ENCODE assay signal across 8 cellular contexts in genomic region chr19:54115071-54116063, GRCh38. TPM values are rescaled to one million over a fixed set of nuclear protein-coding genes. Genes with fewer than 3 reads are reported as not detected.
DNase-seq lines count a peak whose midpoint lies in the region; ATAC-seq, FAIRE-seq and TF ChIP-seq lines count a peak whose summit lies in the region.

TSS of gene PRPF31 (plus strand) at chr19:54115754. CDS start at chr19:54118279, 2,525 bp downstream.
TSS of gene TFPT (minus strand) at chr19:54115657. CDS start at chr19:54115269, 388 bp downstream.

- H3K79me2 ChIP-seq in mammary epithelial cell (ENCODE audit: insufficient read depth, low read length) = peaks cover 40% of the 10 kb centered on the region

- H3K27ac ChIP-seq in WERI-Rb-1 (peak within 1 kb of the TSS; percentile 96), mammary epithelial cell (ENCODE audit: insufficient read depth, low read depth, low read length) (peak within 1 kb of the TSS; percentile 80), small intestine (ENCODE audit: low read depth in 1 of 2, low read length in 1 of 2) (peak within 1 kb of the TSS; percentile 28 to 86)

- peak; percentile 96 for DNase-seq in ACHN
- DNase-seq in NCI-H2227 (lab: John Stamatoyannopoulos, UW; ENCODE audit: unreplicated experiment) = peak; percentile 100
- DNase-seq in WERI-Rb-1 = peak; percentile 95
- peak; percentile 98 for DNase-seq in mammary epithelial cell
- peak; percentile 99 for DNase-seq in iPS-NIHi11 (ENCODE audit: low spot score)
- DNase-seq in small intestine = peak; percentile 99

- H3K9ac ChIP-seq in mammary epithelial cell (ENCODE audit: insufficient read depth, low read length) = peak within 1 kb of the TSS; percentile 84

- H3K4me3 ChIP-seq in WERI-Rb-1 (ENCODE audit: low read depth, low read length) (peak within 1 kb of the TSS; percentile 52), mammary epithelial cell (replicated peaks in 1 of 3; ENCODE audit: insufficient read depth in 1 of 3, low read depth in 2 of 3, low read length in 3 of 3) (peak within 1 kb of the TSS; percentile 75 to 92 (median 87)), small intestine (ENCODE audit: low read depth in 1 of 2, low read length in 2 of 2) (peak within 1 kb of the TSS; percentile 58 to 59)

- CTCF ChIA-PET in mammary epithelial cell (lab: Charles Lee; ENCODE audit: low non-redundant PET) = interaction anchor here (0.6 kb wide), 1 partner anchor 22 kb away, joined by 5 read pairs; the partner anchor contains the start of gene CNOT3

- ATAC-seq in GM18873 (IDR thresholded peaks at IDR 0.05; ENCODE audit: low FRiP score, unreplicated experiment) (peak; percentile 68), HG03139 (IDR thresholded peaks at IDR 0.05; ENCODE audit: unreplicated experiment) (peak; percentile 68)

- dilution Hi-C loops in mammary epithelial cell (cut with HindIII; ENCODE audit: low sequenced_read_pairs) = loop anchor here (5.0 kb wide), 1 partner anchor 37 kb away; no protein-coding TSS in a partner anchor

- H3K4me1 ChIP-seq in mammary epithelial cell (ENCODE audit: insufficient read depth, low read length) (peaks cover 8% of the 10 kb centered on the region), small intestine (ENCODE audit: control insufficient read depth in 2 of 2, insufficient read depth in 1 of 2, low read depth in 1 of 2, low read length in 1 of 2) (peaks cover 0 to 4% of the 10 kb centered on the region in 2 donors)

- 2% methylated on average over 33 of the region's 60 CpGs for whole genome bisulfite sequencing in mammary epithelial cell (ENCODE audit: low coverage, missing lambda C conversion rate)
- WGBS in small intestine, 3 donors = 0% methylated on average over 60 of the region's 60 CpGs

- in situ Hi-C loops in ACHN (cut with HindIII; ENCODE audit: low pct_ligation_motif_present, low pct_unique_long_range_greater_than_20kb, low sequenced_read_pairs) = no loop called here
- in situ Hi-C loops in mammary epithelial cell (cut with MboI; ENCODE audit: low sequenced_read_pairs in 2 of 2) = no loop called here

- H3K27me3 ChIP-seq in WERI-Rb-1 (ENCODE audit: insufficient read depth, low read depth, severe bottlenecking) = no peaks in the 10 kb centered on the region
- H3K27me3 ChIP-seq in mammary epithelial cell (ENCODE audit: insufficient read depth, low read length) = no peaks in the 10 kb centered on the region
- no peaks in the 10 kb centered on the region for H3K27me3 ChIP-seq in small intestine (ENCODE audit: control insufficient read depth in 2 of 2, insufficient read depth in 2 of 2, low read length in 2 of 2)

- FAIRE-seq in small intestine (lab: Jason Lieb, UNC) = peak; percentile 49

- TSS peak; percentile 72 for BruUV-seq in mammary epithelial cell (replicated peaks; lab: Mats Ljungman, UMichigan)

- TF ChIP-seq CTCF in WERI-Rb-1 (IDR thresholded peaks at IDR 0.05; ENCODE audit: low read depth, low read length) (no peak), mammary epithelial cell (conservative IDR thresholded peaks at IDR 0.05 in 1 of 2, IDR thresholded peaks at IDR 0.05 in 1 of 2; ENCODE audit: extremely low read depth in 1 of 2, insufficient read depth in 1 of 2, low read depth in 1 of 2, low read length in 2 of 2) (no peak)

- intact Hi-C loops in mammary epithelial cell (cut with micrococcal nuclease) = loop anchor here (1.0 to 10.0 kb wide), 4 partner anchors 13 to 681 kb away; partner anchors contain the start of genes CNOT3, NDUFA3 and ZNF761

- H3K36me3 ChIP-seq in WERI-Rb-1 (peaks cover 36% of the 10 kb centered on the region), mammary epithelial cell (ENCODE audit: insufficient read depth, low read length) (peaks cover 12% of the 10 kb centered on the region), small intestine (ENCODE audit: control insufficient read depth in 2 of 2, insufficient read depth in 2 of 2, low read length in 2 of 2) (peaks cover 2 to 4% of the 10 kb centered on the region in 2 donors)

- H3K4me2 ChIP-seq in mammary epithelial cell (ENCODE audit: insufficient read depth, low read depth, low read length) = peak within 1 kb of the TSS; percentile 83

- no peaks in the 10 kb centered on the region for H3K9me3 ChIP-seq in WERI-Rb-1 (ENCODE audit: severe bottlenecking)
- no peaks in the 10 kb centered on the region for H3K9me3 ChIP-seq in mammary epithelial cell (replicated peaks; ENCODE audit: insufficient read depth, low read length)
- no peaks in the 10 kb centered on the region for H3K9me3 ChIP-seq in small intestine (ENCODE audit: control insufficient read depth, low read depth)

- H2AFZ ChIP-seq in mammary epithelial cell (ENCODE audit: low read depth, low read length) = peak within 1 kb of the TSS; percentile 99

- H4K20me1 ChIP-seq in mammary epithelial cell (ENCODE audit: insufficient read depth, low read length) = no peaks in the 10 kb centered on the region

RNA-seq across cellular contexts. Expression of gene PRPF31, which starts in this region (rescaled TPM):
- total RNA-seq in mammary epithelial cell = 10 to 100 TPM; 34.2 to 56.4 TPM
- polyA plus RNA-seq in mammary epithelial cell = 52.3 TPM
- polyA minus RNA-seq in mammary epithelial cell = 127 TPM
- 10 to 100 TPM; 44.3 to 57.0 (median 47.6) TPM for polyA plus RNA-seq in small intestine

RNA-seq across cellular contexts. Expression of gene TFPT, which starts in this region (rescaled TPM):
- total RNA-seq in mammary epithelial cell = 10 to 100 TPM in 1 of 2 donors, 1 to 10 TPM in 1; 9.3 to 23.2 TPM
- 12.6 TPM for polyA plus RNA-seq in mammary epithelial cell
- not detected for polyA minus RNA-seq in mammary epithelial cell
- polyA plus RNA-seq in small intestine = 10 to 100 TPM; 22.6 to 26.5 (median 23.6) TPM

Comparison
In these comparisons a context has a peak if more than half of its experiments do, and no peak if none do; other contexts are left out.
1. Peak in every context shown above with its lines: DNase-seq, ATAC-seq, H3K4me3 ChIP-seq and H3K27ac ChIP-seq.